In genomic region chr17:77373298-77374169, GRCh38 we compare ENCODE assay signal across 1 cellular context.
TF ChIP-seq lines count a peak whose summit lies in the region.

No MANE protein-coding gene starts in this region.

TF ChIP-seq in GM23338, 12 proteins besides CTCF, POLR2A, EP300 and RAD21 (continued from another document):
- TF ChIP-seq, protein P1, sequence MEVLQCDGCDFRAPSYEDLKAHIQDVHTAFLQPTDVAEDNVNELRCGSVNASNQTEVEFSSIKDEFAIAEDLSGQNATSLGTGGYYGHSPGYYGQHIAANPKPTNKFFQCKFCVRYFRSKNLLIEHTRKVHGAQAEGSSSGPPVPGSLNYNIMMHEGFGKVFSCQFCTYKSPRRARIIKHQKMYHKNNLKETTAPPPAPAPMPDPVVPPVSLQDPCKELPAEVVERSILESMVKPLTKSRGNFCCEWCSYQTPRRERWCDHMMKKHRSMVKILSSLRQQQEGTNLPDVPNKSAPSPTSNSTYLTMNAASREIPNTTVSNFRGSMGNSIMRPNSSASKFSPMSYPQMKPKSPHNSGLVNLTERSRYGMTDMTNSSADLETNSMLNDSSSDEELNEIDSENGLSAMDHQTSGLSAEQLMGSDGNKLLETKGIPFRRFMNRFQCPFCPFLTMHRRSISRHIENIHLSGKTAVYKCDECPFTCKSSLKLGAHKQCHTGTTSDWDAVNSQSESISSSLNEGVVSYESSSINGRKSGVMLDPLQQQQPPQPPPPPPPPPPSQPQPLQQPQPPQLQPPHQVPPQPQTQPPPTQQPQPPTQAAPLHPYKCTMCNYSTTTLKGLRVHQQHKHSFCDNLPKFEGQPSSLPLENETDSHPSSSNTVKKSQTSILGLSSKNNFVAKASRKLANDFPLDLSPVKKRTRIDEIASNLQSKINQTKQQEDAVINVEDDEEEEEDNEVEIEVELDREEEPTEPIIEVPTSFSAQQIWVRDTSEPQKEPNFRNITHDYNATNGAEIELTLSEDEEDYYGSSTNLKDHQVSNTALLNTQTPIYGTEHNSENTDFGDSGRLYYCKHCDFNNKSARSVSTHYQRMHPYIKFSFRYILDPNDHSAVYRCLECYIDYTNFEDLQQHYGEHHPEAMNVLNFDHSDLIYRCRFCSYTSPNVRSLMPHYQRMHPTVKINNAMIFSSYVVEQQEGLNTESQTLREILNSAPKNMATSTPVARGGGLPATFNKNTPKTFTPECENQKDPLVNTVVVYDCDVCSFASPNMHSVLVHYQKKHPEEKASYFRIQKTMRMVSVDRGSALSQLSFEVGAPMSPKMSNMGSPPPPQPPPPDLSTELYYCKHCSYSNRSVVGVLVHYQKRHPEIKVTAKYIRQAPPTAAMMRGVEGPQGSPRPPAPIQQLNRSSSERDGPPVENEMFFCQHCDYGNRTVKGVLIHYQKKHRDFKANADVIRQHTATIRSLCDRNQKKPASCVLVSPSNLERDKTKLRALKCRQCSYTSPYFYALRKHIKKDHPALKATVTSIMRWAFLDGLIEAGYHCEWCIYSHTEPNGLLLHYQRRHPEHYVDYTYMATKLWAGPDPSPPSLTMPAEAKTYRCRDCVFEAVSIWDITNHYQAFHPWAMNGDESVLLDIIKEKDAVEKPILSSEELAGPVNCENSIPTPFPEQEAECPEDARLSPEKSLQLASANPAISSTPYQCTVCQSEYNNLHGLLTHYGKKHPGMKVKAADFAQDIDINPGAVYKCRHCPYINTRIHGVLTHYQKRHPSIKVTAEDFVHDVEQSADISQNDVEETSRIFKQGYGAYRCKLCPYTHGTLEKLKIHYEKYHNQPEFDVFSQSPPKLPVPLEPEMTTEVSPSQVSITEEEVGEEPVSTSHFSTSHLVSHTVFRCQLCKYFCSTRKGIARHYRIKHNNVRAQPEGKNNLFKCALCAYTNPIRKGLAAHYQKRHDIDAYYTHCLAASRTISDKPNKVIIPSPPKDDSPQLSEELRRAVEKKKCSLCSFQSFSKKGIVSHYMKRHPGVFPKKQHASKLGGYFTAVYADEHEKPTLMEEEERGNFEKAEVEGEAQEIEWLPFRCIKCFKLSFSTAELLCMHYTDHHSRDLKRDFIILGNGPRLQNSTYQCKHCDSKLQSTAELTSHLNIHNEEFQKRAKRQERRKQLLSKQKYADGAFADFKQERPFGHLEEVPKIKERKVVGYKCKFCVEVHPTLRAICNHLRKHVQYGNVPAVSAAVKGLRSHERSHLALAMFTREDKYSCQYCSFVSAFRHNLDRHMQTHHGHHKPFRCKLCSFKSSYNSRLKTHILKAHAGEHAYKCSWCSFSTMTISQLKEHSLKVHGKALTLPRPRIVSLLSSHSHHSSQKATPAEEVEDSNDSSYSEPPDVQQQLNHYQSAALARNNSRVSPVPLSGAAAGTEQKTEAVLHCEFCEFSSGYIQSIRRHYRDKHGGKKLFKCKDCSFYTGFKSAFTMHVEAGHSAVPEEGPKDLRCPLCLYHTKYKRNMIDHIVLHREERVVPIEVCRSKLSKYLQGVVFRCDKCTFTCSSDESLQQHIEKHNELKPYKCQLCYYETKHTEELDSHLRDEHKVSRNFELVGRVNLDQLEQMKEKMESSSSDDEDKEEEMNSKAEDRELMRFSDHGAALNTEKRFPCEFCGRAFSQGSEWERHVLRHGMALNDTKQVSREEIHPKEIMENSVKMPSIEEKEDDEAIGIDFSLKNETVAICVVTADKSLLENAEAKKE (CRISPR knock-in tag; IDR thresholded peaks at IDR 0.05) = no peak
